ENCODE assay signal across 31 cellular contexts in genomic region chr6:9307187-9307586, GRCh38.
DNase-seq lines count a peak whose midpoint lies in the region; ATAC-seq and TF ChIP-seq lines count a peak whose summit lies in the region.
"Had no signal": no experiment of that assay in that cellular context is flagged by ENCODE, and none has a peak within 500 bp of the region (broad histone marks: within the 10 kb centered on the region; RNA-seq: fewer than 3 reads in every experiment).

No MANE protein-coding gene starts in this region.

- no peaks in the 10 kb centered on the region for H3K9me3 ChIP-seq in heart right ventricle
- no peaks in the 10 kb centered on the region for H3K9me3 ChIP-seq in suprapubic skin
- H3K9me3 ChIP-seq: A549; BE2C; BLaER1; BLaER1 treated with 17β-estradiol and CSF1 and Interleukin-3, amounts not matched to agents 10 nM and 100 nM; Caco-2 had no signal

- no peak for TF ChIP-seq CTCF in heart right ventricle (IDR thresholded peaks at IDR 0.05)
- no peak for TF ChIP-seq CTCF in suprapubic skin (IDR thresholded peaks at IDR 0.05)

- H3K36me3 ChIP-seq in heart right ventricle (no peaks in the 10 kb centered on the region), suprapubic skin (no peaks in the 10 kb centered on the region)
- H3K36me3 ChIP-seq: BE2C; BLaER1; BLaER1 treated with 17β-estradiol and CSF1 and Interleukin-3, amounts not matched to agents 10 nM and 100 nM had no signal

- H3K4me1 ChIP-seq in heart right ventricle (no peaks in the 10 kb centered on the region), suprapubic skin (peaks cover 13% of the 10 kb centered on the region)
- H3K4me1 ChIP-seq: A549; BE2C; BLaER1; BLaER1 treated with 17β-estradiol and CSF1 and Interleukin-3, amounts not matched to agents 10 nM and 100 nM had no signal

- no peak overlapping the region for H3K4me3 ChIP-seq in heart right ventricle
- no peak overlapping the region for H3K4me3 ChIP-seq in suprapubic skin
- H3K4me3 ChIP-seq: A549; BLaER1; BLaER1 treated with 17β-estradiol and CSF1 and Interleukin-3, amounts not matched to agents 10 nM and 100 nM had no signal

- H3K27me3 ChIP-seq in heart right ventricle: no peaks in the 10 kb centered on the region
- no peaks in the 10 kb centered on the region for H3K27me3 ChIP-seq in suprapubic skin
- H3K27me3 ChIP-seq: BE2C; BLaER1; BLaER1 treated with 17β-estradiol and CSF1 and Interleukin-3, amounts not matched to agents 10 nM and 100 nM had no signal

- TF ChIP-seq POLR2A in suprapubic skin (IDR thresholded peaks at IDR 0.05): no peak

- DNase-seq in Right ventricle myocardium superior: no peak
- no peak for DNase-seq in heart right ventricle
- no peak for DNase-seq in left ventricle myocardium superior
- no peak for DNase-seq in Right ventricle myocardium inferior (ENCODE audit: missing footprints)
- DNase-seq in suprapubic skin (ENCODE audit: low spot score in 2 of 2): no peak
- DNase-seq: 8988T; ACHN; AML-193; BE2C; C1 segment of cervical spinal cord; Calu3; CD4-positive, alpha-beta memory T cell; CD4-positive, alpha-beta T cell; CD4-positive, CD25-positive, alpha-beta regulatory T cell; CD8-positive, alpha-beta memory T cell; CD8-positive, alpha-beta T cell; COR-L47; DMS 273 treated with DMSO at 0.1 percent for 48 hours; DMS153; DMS53; DMS79; DMS79 treated with DMSO at 0.1 percent for 48 hours; DND-41; EL had no signal

- peak; percentile 73 for ATAC-seq in Right ventricle myocardium superior (ENCODE audit: poor library complexity)
- ATAC-seq in heart right ventricle: no peak
- ATAC-seq in left ventricle myocardium superior: peak; percentile 52
- no peak for ATAC-seq in Right ventricle myocardium inferior
- ATAC-seq in GM18868 (IDR thresholded peaks at IDR 0.05; ENCODE audit: unreplicated experiment): no peak
- ATAC-seq: A549; CD8-positive, alpha-beta T cell had no signal

- TF ChIP-seq EP300 in suprapubic skin (IDR thresholded peaks at IDR 0.05): no peak

- intact Hi-C loops in Right ventricle myocardium superior (cut with DNase I): no loop called here
- intact Hi-C loops in heart right ventricle (cut with DNase I): no loop called here
- intact Hi-C loops in left ventricle myocardium superior (cut with micrococcal nuclease): no loop called here
- intact Hi-C loops in Right ventricle myocardium inferior (cut with DNase I): no loop called here

- WGBS in heart right ventricle, 2 donors: 62% methylated on average over 3 of the region's 3 CpGs
- 53% methylated on average over 3 of the region's 3 CpGs for WGBS in suprapubic skin

- H3K27ac ChIP-seq in heart right ventricle (no peak overlapping the region), suprapubic skin (peak overlapping the region; percentile 64)
- H3K27ac ChIP-seq: 22Rv1; A549; BLaER1; BLaER1 treated with 17β-estradiol and CSF1 and Interleukin-3, amounts not matched to agents 10 nM and 100 nM; C4-2B had no signal

Comparison
In these comparisons a context has a peak if more than half of its experiments do, and no peak if none do; other contexts are left out.
1. ATAC-seq: peak in Right ventricle myocardium superior (single experiment) and left ventricle myocardium superior (single experiment); none in heart right ventricle (0 of 8), Right ventricle myocardium inferior (single experiment) and GM18868 (single experiment).